In the genomic region with DNA sequence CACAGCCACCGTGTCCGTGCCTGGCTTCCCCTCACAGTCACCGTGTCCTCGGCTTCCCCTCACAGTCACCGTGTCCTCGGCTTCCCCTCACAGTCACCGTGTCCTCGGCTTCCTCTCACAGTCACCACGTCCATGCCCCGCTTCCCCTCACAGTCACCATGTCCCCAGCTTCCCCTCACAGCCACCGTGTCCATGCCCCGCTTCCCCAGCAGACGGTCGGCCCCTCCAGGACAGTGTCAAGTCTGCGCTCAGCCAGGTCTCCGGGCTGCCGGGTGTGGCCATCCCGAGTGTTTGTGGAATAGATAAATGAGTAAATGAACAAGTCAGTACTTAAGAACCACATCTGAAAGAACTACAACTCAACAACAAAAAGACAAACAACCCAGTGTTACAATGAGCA, we compare ENCODE assay signal across 29 cellular contexts. TPM values are rescaled to one million over a fixed set of nuclear protein-coding genes. Genes with fewer than 3 reads are reported as not detected.
"Had no signal": no experiment of that assay in that cellular context is flagged by ENCODE, and none has a peak within 500 bp of the region (broad histone marks: within the 10 kb centered on the region; RNA-seq: fewer than 3 reads in every experiment).

No MANE protein-coding gene starts in this region.

- H3K27me3 ChIP-seq: neural progenitor cell, ovary, right atrium auricular region, right lobe of liver, upper lobe of left lung had no signal

- ATAC-seq: left colon; left lung; lower lobe of right lung; naive thymus-derived CD8-positive, alpha-beta T cell; right lobe of liver; stimulated activated memory B cell treated with anti-CD40 and anti-IgM and Interleukin-4, amounts not matched to agents 10 μg/mL and 1 μg/mL and 100 μg/mL, for 72 hours; stimulated activated naive CD8-positive, alpha-beta T cell treated with anti-CD3 and anti-CD28 coated beads, Interleukin-15, amount 100 ng/mL, for 72 hours had no signal

- H3K4me1 ChIP-seq: left lung, lower lobe of right lung, right atrium auricular region, right lobe of liver, tibial nerve, upper lobe of left lung had no signal

- H3K4me1 Mint-ChIP-seq: immature natural killer cell; nephron; stimulated activated naive CD8-positive, alpha-beta T cell treated with anti-CD3 and anti-CD28 coated beads, Interleukin-15, amount 100 ng/mL, for 72 hours had no signal

- H3K36me3 Mint-ChIP-seq: immature natural killer cell; naive thymus-derived CD8-positive, alpha-beta T cell; stimulated activated memory B cell treated with anti-CD40 and anti-IgM and Interleukin-4, amounts not matched to agents 10 μg/mL and 1 μg/mL and 100 μg/mL, for 72 hours had no signal

- H3K9me3 Mint-ChIP-seq: immature natural killer cell; naive thymus-derived CD8-positive, alpha-beta T cell; nephron; neural progenitor cell; stimulated activated memory B cell treated with anti-CD40 and anti-IgM and Interleukin-4, amounts not matched to agents 10 μg/mL and 1 μg/mL and 100 μg/mL, for 72 hours; stimulated activated naive CD8-positive, alpha-beta T cell treated with anti-CD3 and anti-CD28 coated beads, Interleukin-15, amount 100 ng/mL, for 72 hours had no signal

- H3K36me3 ChIP-seq: left lung, lower lobe of right lung, neural progenitor cell, ovary, right atrium auricular region, right lobe of liver, tibial nerve, upper lobe of left lung had no signal

- H3K4me3 ChIP-seq: left lung, lower lobe of right lung, neural progenitor cell, ovary, right atrium auricular region, right lobe of liver, smooth muscle cell, tibial nerve, upper lobe of left lung had no signal

- H3K4me3 Mint-ChIP-seq: immature natural killer cell; naive thymus-derived CD8-positive, alpha-beta T cell; nephron; stimulated activated memory B cell treated with anti-CD40 and anti-IgM and Interleukin-4, amounts not matched to agents 10 μg/mL and 1 μg/mL and 100 μg/mL, for 72 hours; stimulated activated naive CD8-positive, alpha-beta T cell treated with anti-CD3 and anti-CD28 coated beads, Interleukin-15, amount 100 ng/mL, for 72 hours had no signal

- DNase-seq: hypothalamus; immature natural killer cell; kidney; left colon; left lung; lower lobe of right lung; mammary epithelial cell; mesenchymal stem cell; naive thymus-derived CD8-positive, alpha-beta T cell; ovary; right lobe of liver; stimulated activated CD4-positive, alpha-beta T cell treated with anti-CD3 and anti-CD28 coated beads, Interleukin-1b, Interleukin-23, amount 100 ng/mL, for 48 hours; stimulated activated CD4-positive, alpha-beta T cell treated with anti-CD3 and anti-CD28 coated beads, Interleukin-2, amount 100 ng/mL, for 48 hours; stimulated activated CD4-positive, alpha-beta T cell treated with anti-CD3 and anti-CD28 coated beads, Interleukin-4, amount 100 ng/mL, for 4 hours; stimulated activated CD8-positive, alpha-beta memory T cell treated with anti-CD3 and anti-CD28 coated beads, Interleukin-4, amount 100 ng/mL, for 48 hours; stimulated activated naive CD4-positive, alpha-beta T cell treated with Interleukin-2 at 50 U/mL for 16 hours; stimulated activated naive CD8-positive, alpha-beta T cell treated with anti-CD3 and anti-CD28 coated beads, Interleukin-15, amount 100 ng/mL, for 72 hours; substantia nigra had no signal

- H3K9me3 ChIP-seq: left lung, lower lobe of right lung, ovary, right atrium auricular region, right lobe of liver, tibial nerve, upper lobe of left lung had no signal

- FAIRE-seq: islet of Langerhans, kidney had no signal

- H3K27ac ChIP-seq: left lung, lower lobe of right lung, neural progenitor cell, ovary, right atrium auricular region, right lobe of liver, tibial nerve, upper lobe of left lung had no signal

- H3K27ac Mint-ChIP-seq: immature natural killer cell; naive thymus-derived CD8-positive, alpha-beta T cell; nephron; progenitor cell of endocrine pancreas; stimulated activated memory B cell treated with anti-CD40 and anti-IgM and Interleukin-4, amounts not matched to agents 10 μg/mL and 1 μg/mL and 100 μg/mL, for 72 hours; stimulated activated naive CD8-positive, alpha-beta T cell treated with anti-CD3 and anti-CD28 coated beads, Interleukin-15, amount 100 ng/mL, for 72 hours had no signal

RNA-seq across cellular contexts. Expression of gene WNT7B, which starts 23.8 kb away (rescaled TPM):
- total RNA-seq: left colon; naive thymus-derived CD8-positive, alpha-beta T cell; pulmonary artery endothelial cell; skeletal muscle tissue; tibial nerve had no signal
- polyA plus RNA-seq: immature natural killer cell; naive thymus-derived CD8-positive, alpha-beta T cell; ovary had no signal
